In the genomic region with DNA sequence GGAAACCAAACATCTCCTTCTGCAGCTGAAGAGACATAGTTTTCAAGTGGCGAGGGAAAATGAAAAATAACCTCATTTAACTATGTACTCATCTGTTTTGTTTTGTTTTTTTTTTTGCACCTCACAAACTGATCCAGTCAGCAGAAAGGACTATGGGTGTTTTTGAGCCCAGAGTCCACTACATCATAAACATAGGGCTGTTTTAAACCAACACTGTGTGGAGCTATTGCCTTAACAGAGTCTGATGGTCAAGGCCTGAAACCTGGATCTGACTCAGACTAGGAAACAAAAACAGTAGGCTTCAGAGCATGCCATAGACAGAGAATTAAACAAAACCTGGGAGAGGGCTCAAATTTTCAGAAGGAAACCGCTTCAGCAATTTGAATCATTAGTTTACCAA, we compare ENCODE assay signal across 1 cellular context.
TF ChIP-seq lines count a peak whose summit lies in the region.

No MANE protein-coding gene starts in this region.

TF ChIP-seq in GM12878, 131 proteins besides CTCF, POLR2A, EP300 and RAD21 (continued from another document):
- TF ChIP-seq SMC3 (IDR thresholded peaks at IDR 0.05; ENCODE audit: borderline replicate concordance, low read length) = 0 out of 2 replicates have a peak, but pooled peaks have one; percentile 6
- TF ChIP-seq PRDM15 (CRISPR knock-in tag; IDR thresholded peaks at IDR 0.05) = no peak
